10 cellular contexts compared by ENCODE assay signal in the genomic region with DNA sequence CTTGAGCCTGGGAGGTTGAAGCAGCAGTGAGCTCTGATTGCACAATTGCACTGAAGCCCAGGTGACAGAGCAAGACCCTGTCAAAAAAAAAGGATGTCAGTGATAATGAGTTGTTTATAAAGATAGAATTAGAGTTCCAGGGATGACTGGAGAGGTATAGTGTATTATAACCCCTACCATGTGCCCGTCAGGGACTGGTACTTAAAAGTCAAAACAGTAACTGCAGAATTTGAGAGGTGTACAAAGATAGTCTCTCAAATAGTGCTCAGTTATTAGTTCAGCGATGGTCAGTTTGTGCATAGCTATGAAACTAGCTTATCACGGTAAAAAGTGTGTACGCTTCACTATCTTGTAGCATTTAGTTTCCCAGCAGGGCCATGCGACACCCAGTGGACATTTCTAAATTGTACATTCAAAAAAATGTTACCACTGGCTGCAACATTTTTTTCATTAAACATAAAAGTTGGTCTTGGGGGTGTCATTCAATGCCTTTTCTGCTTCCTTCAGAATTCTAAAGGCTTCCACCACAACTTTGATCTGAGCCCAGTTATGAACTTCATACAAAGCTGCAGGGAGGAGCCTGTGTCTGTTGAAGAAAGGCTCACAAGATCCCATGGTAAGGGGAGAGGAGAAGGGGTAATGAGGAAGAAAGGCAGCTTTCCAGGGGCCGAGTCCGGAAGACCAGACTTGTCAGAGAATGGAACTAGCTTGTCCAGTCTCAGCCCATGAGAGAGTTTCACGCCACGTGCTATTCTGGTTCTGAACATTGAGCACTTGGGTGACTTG. TPM values are rescaled to one million over a fixed set of nuclear protein-coding genes. Genes with fewer than 3 reads are reported as not detected.
DNase-seq lines count a peak whose midpoint lies in the region; ATAC-seq and TF ChIP-seq lines count a peak whose summit lies in the region.
"Had no signal": no experiment of that assay in that cellular context is flagged by ENCODE, and none has a peak within 500 bp of the region (broad histone marks: within the 10 kb centered on the region; RNA-seq: fewer than 3 reads in every experiment).

No MANE protein-coding gene starts in this region.

- H2AFZ ChIP-seq in osteoblast (ENCODE audit: low read length), result no peak overlapping the region

- DNase-seq in NCI-H82 (lab: John Stamatoyannopoulos, UW), result peak; percentile 39
- no peak for DNase-seq in NCI-H82 treated with DMSO at 0.1 percent for 48 hours (lab: John Stamatoyannopoulos, UW; ENCODE audit: unreplicated experiment)
- DNase-seq in LoVo (ENCODE audit: low spot score), result peak; percentile 2
- DNase-seq in brain microvascular endothelial cell, result no peak
- peak; percentile 84 for DNase-seq in osteoblast (ENCODE audit: insufficient read length, low spot score, missing footprints)
- DNase-seq in effector CD8-positive, alpha-beta T cell (lab: John Stamatoyannopoulos, UW), result no peak
- no peak for DNase-seq in activated T-cell treated with anti-CD3 and anti-CD28 coated beads, Interleukin-2, amount 50 U/mL, for 4 hours
- no peak for DNase-seq in stimulated activated CD4-positive, alpha-beta T cell treated with anti-CD3 and anti-CD28 coated beads, Interleukin-4, amount 100 ng/mL, for 4 hours
- DNase-seq: activated B cell treated with CpG ODN at 0.5 μM for 24 hours had no signal

- no peaks in the 10 kb centered on the region for H3K9me3 ChIP-seq in osteoblast (ENCODE audit: low read depth, low read length)

- H3K27ac ChIP-seq in brain microvascular endothelial cell, result no peak overlapping the region
- H3K27ac ChIP-seq in osteoblast (ENCODE audit: low read depth, low read length), result no peak overlapping the region

- no peaks in the 10 kb centered on the region for H3K36me3 ChIP-seq in brain microvascular endothelial cell (replicated peaks)
- H3K36me3 ChIP-seq in osteoblast (ENCODE audit: insufficient read depth, low read length), result no peaks in the 10 kb centered on the region

- TF ChIP-seq CTCF in brain microvascular endothelial cell (IDR thresholded peaks at IDR 0.05; ENCODE audit: low read depth, low read length, missing control alignments) (peak; percentile 58), osteoblast (IDR thresholded peaks at IDR 0.05; ENCODE audit: extremely low read depth, low read depth, low read length) (peak; percentile 60)

- H3K36me3 Mint-ChIP-seq in activated T-cell treated with anti-CD3 and anti-CD28 coated beads, Interleukin-2, amount 50 U/mL, for 4 hours (ENCODE audit: insufficient read depth), result no peaks in the 10 kb centered on the region
- H3K36me3 Mint-ChIP-seq: CD4-positive, alpha-beta memory T cell had no signal

- H3K4me3 ChIP-seq in brain microvascular endothelial cell (ENCODE audit: low read depth, low read length) (no peak overlapping the region), osteoblast (ENCODE audit: insufficient read depth, low read length) (no peak overlapping the region)

- no peaks in the 10 kb centered on the region for H3K9me3 Mint-ChIP-seq in activated T-cell treated with anti-CD3 and anti-CD28 coated beads, Interleukin-2, amount 50 U/mL, for 4 hours
- H3K9me3 Mint-ChIP-seq: activated B cell treated with CpG ODN at 0.5 μM for 24 hours; CD4-positive, alpha-beta memory T cell had no signal

- no peak overlapping the region for H3K4me3 Mint-ChIP-seq in activated T-cell treated with anti-CD3 and anti-CD28 coated beads, Interleukin-2, amount 50 U/mL, for 4 hours
- H3K4me3 Mint-ChIP-seq: activated B cell treated with CpG ODN at 0.5 μM for 24 hours had no signal

- H3K27me3 ChIP-seq in brain microvascular endothelial cell (replicated peaks) (no peaks in the 10 kb centered on the region), osteoblast (ENCODE audit: insufficient read depth, low read length) (peaks cover 11% of the 10 kb centered on the region)

- in situ Hi-C loops in brain microvascular endothelial cell (cut with HindIII; ENCODE audit: low pct_ligation_motif_present, low sequenced_read_pairs), result no loop called here

- no peak for ATAC-seq in activated T-cell treated with anti-CD3 and anti-CD28 coated beads, Interleukin-2, amount 50 U/mL, for 4 hours

- H3K4me1 Mint-ChIP-seq in activated T-cell treated with anti-CD3 and anti-CD28 coated beads, Interleukin-2, amount 50 U/mL, for 4 hours (ENCODE audit: low read depth), result peaks cover 2% of the 10 kb centered on the region
- H3K4me1 Mint-ChIP-seq: activated B cell treated with CpG ODN at 0.5 μM for 24 hours had no signal

- peaks cover 5% of the 10 kb centered on the region for H3K27me3 Mint-ChIP-seq in activated T-cell treated with anti-CD3 and anti-CD28 coated beads, Interleukin-2, amount 50 U/mL, for 4 hours (ENCODE audit: low read depth)

- H4K20me1 ChIP-seq in osteoblast (ENCODE audit: insufficient read depth, low read length), result no peaks in the 10 kb centered on the region

- H3K79me2 ChIP-seq in osteoblast (ENCODE audit: insufficient read depth, low read length), result no peaks in the 10 kb centered on the region

- no peak overlapping the region for H3K4me2 ChIP-seq in osteoblast (ENCODE audit: insufficient read depth, low read length)

- no peaks in the 10 kb centered on the region for H3K4me1 ChIP-seq in osteoblast (ENCODE audit: insufficient read depth, low read length)

RNA-seq across cellular contexts. Expression of gene GYG2, which starts 9.2 kb away (rescaled TPM):
- total RNA-seq in osteoblast, result 5.6 and 6.2 TPM in 2 replicates
- not detected for total RNA-seq in activated T-cell treated with anti-CD3 and anti-CD28 coated beads, Interleukin-2, amount 50 U/mL, for 4 hours
- total RNA-seq: activated B cell treated with CpG ODN at 0.5 μM for 24 hours; CD4-positive, alpha-beta memory T cell had no signal

Comparison
In these comparisons a context has a peak if more than half of its experiments do, and no peak if none do; other contexts are left out.
1. DNase-seq: peak in NCI-H82 (single experiment), LoVo (single experiment) and osteoblast (single experiment); none in NCI-H82 treated with DMSO at 0.1 percent for 48 hours (single experiment), brain microvascular endothelial cell (single experiment), effector CD8-positive, alpha-beta T cell (single experiment), activated T-cell treated with anti-CD3 and anti-CD28 coated beads, Interleukin-2, amount 50 U/mL, for 4 hours (single experiment) and stimulated activated CD4-positive, alpha-beta T cell treated with anti-CD3 and anti-CD28 coated beads, Interleukin-4, amount 100 ng/mL, for 4 hours (0 of 2).